8 cellular contexts compared by ENCODE assay signal in the genomic region with DNA sequence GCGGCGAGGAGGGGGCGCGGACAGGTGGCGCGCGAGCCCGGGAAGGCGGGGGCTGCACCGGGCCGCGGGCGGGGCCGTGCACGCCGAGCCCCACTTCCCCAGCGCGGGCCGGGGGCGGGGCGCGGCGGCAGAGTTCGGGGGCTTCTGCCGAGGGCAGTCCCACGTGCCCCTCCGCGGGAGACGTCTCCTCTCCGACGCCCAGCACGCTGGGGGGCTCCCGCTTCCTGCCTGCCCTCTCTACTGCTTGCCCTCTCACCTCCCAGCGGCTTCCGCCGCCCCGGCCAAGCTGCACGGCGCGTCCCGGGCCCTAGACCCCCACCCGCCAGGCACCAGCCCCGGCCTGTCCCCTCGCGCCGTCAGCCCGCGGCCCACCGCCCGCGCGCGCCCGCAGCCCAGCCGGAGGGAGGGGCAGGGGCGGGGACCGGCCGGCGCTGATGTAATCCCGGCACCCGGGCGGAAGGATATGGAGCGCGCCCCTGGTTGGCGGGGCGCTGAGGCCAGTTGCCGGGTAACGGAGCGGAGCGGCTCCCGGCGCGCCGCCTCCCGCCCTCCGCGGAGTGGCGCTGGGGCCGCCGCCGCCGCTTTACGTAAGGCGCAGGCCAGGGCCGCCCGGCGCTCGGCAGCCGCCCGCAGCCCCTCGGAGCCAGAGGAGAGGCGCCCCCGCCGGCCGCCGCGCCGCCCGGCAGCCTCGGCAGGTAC. TPM values are rescaled to one million over a fixed set of nuclear protein-coding genes. Genes with fewer than 3 reads are reported as not detected.
DNase-seq lines count a peak whose midpoint lies in the region; TF ChIP-seq lines count a peak whose summit lies in the region.

A gene with protein sequence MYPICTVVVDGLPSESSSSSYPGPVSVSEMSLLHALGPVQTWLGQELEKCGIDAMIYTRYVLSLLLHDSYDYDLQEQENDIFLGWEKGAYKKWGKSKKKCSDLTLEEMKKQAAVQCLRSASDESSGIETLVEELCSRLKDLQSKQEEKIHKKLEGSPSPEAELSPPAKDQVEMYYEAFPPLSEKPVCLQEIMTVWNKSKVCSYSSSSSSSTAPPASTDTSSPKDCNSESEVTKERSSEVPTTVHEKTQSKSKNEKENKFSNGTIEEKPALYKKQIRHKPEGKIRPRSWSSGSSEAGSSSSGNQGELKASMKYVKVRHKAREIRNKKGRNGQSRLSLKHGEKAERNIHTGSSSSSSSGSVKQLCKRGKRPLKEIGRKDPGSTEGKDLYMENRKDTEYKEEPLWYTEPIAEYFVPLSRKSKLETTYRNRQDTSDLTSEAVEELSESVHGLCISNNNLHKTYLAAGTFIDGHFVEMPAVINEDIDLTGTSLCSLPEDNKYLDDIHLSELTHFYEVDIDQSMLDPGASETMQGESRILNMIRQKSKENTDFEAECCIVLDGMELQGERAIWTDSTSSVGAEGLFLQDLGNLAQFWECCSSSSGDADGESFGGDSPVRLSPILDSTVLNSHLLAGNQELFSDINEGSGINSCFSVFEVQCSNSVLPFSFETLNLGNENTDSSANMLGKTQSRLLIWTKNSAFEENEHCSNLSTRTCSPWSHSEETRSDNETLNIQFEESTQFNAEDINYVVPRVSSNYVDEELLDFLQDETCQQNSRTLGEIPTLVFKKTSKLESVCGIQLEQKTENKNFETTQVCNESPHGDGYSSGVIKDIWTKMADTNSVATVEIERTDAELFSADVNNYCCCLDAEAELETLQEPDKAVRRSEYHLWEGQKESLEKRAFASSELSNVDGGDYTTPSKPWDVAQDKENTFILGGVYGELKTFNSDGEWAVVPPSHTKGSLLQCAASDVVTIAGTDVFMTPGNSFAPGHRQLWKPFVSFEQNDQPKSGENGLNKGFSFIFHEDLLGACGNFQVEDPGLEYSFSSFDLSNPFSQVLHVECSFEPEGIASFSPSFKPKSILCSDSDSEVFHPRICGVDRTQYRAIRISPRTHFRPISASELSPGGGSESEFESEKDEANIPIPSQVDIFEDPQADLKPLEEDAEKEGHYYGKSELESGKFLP (N-terminal part only) (plus strand): TSS at position 581 of the 699 bp plus-strand sequence. CDS start 41,727 bp downstream, outside the sequence.

- H3K23me2 ChIP-seq in H9 (ENCODE audit: insufficient read length, low read depth, low read length, poor library complexity, severe bottlenecking), result peaks cover 3% of the 10 kb centered on the region

- peak within 1 kb of the TSS; percentile 65 for H3K4me2 ChIP-seq in H9 (ENCODE audit: insufficient read depth, insufficient read length, low read length)
- peak within 1 kb of the TSS; percentile 86 for H3K4me2 ChIP-seq in MM.1S (ENCODE audit: low read depth, low read length)
- peak within 1 kb of the TSS; percentile 94 for H3K4me2 ChIP-seq in neural progenitor cell

- no peak within 1 kb of the TSS for H3K23ac ChIP-seq in H9 (ENCODE audit: insufficient read length, low read depth, low read length)

- no peak within 1 kb of the TSS for H2AK5ac ChIP-seq in H9 (ENCODE audit: insufficient read length, low read length)

- H3K27ac Mint-ChIP-seq in H9 (peak within 1 kb of the TSS in 2 of 3 experiments; percentile 85 to 89; a peak in 2 of 7 replicates), neural progenitor cell (no peak within 1 kb of the TSS)

- no peak within 1 kb of the TSS for H2BK120ac ChIP-seq in H9 (ENCODE audit: low read depth, low read length, poor library complexity, severe bottlenecking)

- H2AFZ ChIP-seq in H9 (ENCODE audit: low read length) (no peak within 1 kb of the TSS), MM.1S (ENCODE audit: low read length) (peak within 1 kb of the TSS; percentile 88), neural progenitor cell (replicated peaks) (peak within 1 kb of the TSS; percentile 96)

- peak within 1 kb of the TSS; percentile 11; the same call in 1 of the 2 replicates for H3K14ac ChIP-seq in H9 (ENCODE audit: insufficient read depth, low read length)

- DNase-seq in H9 (peak; percentile 88), MM.1S (peak; percentile 92), SIG-M5 (lab: John Stamatoyannopoulos, UW) (peak; percentile 18), activated gamma-delta T cell (lab: John Stamatoyannopoulos, UW) (peak; percentile 84), foreskin fibroblast (peak; percentile 97 to 98), neural progenitor cell (ENCODE audit: low spot score) (peak; percentile 98)

- no peak within 1 kb of the TSS for H3T11ph ChIP-seq in H9 (ENCODE audit: low read length)

- H3K79me1 ChIP-seq in H9 (ENCODE audit: insufficient read depth, low read depth, low read length, poor library complexity, severe bottlenecking), result peaks cover 2% of the 10 kb centered on the region

- H3K27ac ChIP-seq in H9 (ENCODE audit: insufficient read length, low read depth, low read length) (no peak within 1 kb of the TSS), MM.1S (ENCODE audit: low read length) (peak within 1 kb of the TSS; percentile 81), neural progenitor cell (peak within 1 kb of the TSS; percentile 94), stomach smooth muscle (ENCODE audit: low read length) (peak within 1 kb of the TSS; percentile 96)

- no peak for TF ChIP-seq CTCF in H9 (conservative IDR thresholded peaks at IDR 0.05)
- no peak for TF ChIP-seq CTCF in MM.1S (IDR thresholded peaks at IDR 0.05; ENCODE audit: low read length)
- no peak for TF ChIP-seq CTCF in foreskin fibroblast (IDR thresholded peaks at IDR 0.05; ENCODE audit: low read depth, low read length)
- TF ChIP-seq CTCF in neural progenitor cell (IDR thresholded peaks at IDR 0.05), result no peak

- H3K56ac ChIP-seq in H9 (ENCODE audit: insufficient read length, low read depth, low read length), result no peak within 1 kb of the TSS

- H3K36me3 Mint-ChIP-seq in H9 (ENCODE audit: insufficient read depth in 1 of 3, low read depth in 3 of 3), result peaks cover 0 to 1% (median under 1%) of the 10 kb centered on the region in 3 experiments; a peak in 1 of 7 replicates
- peaks cover 4% of the 10 kb centered on the region for H3K36me3 Mint-ChIP-seq in neural progenitor cell

- H3K9me2 ChIP-seq in MM.1S (replicated peaks; ENCODE audit: insufficient read depth, low read length), result no peaks in the 10 kb centered on the region

- H4K20me1 ChIP-seq in H9 (ENCODE audit: control insufficient read depth, insufficient read depth, insufficient read length), result no peaks in the 10 kb centered on the region
- peaks cover 10% of the 10 kb centered on the region for H4K20me1 ChIP-seq in MM.1S (ENCODE audit: insufficient read depth, low read length)
- peaks cover 38% of the 10 kb centered on the region for H4K20me1 ChIP-seq in neural progenitor cell (ENCODE audit: low read depth)

- H3K9me3 Mint-ChIP-seq in H9, result no peaks in the 10 kb centered on the region; a peak in 1 of 5 replicates
- H3K9me3 Mint-ChIP-seq in neural progenitor cell, result no peaks in the 10 kb centered on the region

- H3K79me2 ChIP-seq in H9 (ENCODE audit: insufficient read depth, low read length) (peaks cover 9% of the 10 kb centered on the region; the same call in 1 of the 2 replicates), MM.1S (ENCODE audit: low read length) (peaks cover 40% of the 10 kb centered on the region), neural progenitor cell (ENCODE audit: low read depth) (peaks cover 43% of the 10 kb centered on the region)

- H3K4me3 Mint-ChIP-seq in H9, result peak within 1 kb of the TSS; percentile 78 to 86
- peak within 1 kb of the TSS; percentile 92 for H3K4me3 Mint-ChIP-seq in neural progenitor cell

- peak within 1 kb of the TSS; percentile 88 for H3K9ac ChIP-seq in ES-I3 (ENCODE audit: low read depth, low read length)
- peak within 1 kb of the TSS; percentile 42 for H3K9ac ChIP-seq in H9 (ENCODE audit: extremely low read depth, insufficient read length, low read length)
- H3K9ac ChIP-seq in MM.1S (ENCODE audit: low read length), result peak within 1 kb of the TSS; percentile 95
- H3K9ac ChIP-seq in neural progenitor cell, result peak within 1 kb of the TSS; percentile 98
- H3K9ac ChIP-seq in stomach smooth muscle (ENCODE audit: low read length in 2 of 2), result peak within 1 kb of the TSS; percentile 87 to 92

- H3F3A ChIP-seq in MM.1S (ENCODE audit: insufficient read depth, low read length), result peaks cover 8% of the 10 kb centered on the region; the same call in 1 of the 2 replicates
- peaks cover 49% of the 10 kb centered on the region for H3F3A ChIP-seq in neural progenitor cell (ENCODE audit: low read depth)

- WGBS in H9 (ENCODE audit: extremely low coverage, insufficient read length, low lambda C conversion rate), result no CpG with 5 or more reads among the region's 100 CpGs

- H3K4me3 ChIP-seq in MM.1S (ENCODE audit: low read length) (peak within 1 kb of the TSS; percentile 98), foreskin fibroblast (ENCODE audit: low read depth in 1 of 2, low read length in 2 of 2) (peak within 1 kb of the TSS; percentile 80 to 97), neural progenitor cell (peak within 1 kb of the TSS; percentile 100), stomach smooth muscle (ENCODE audit: low read length in 2 of 2) (peak within 1 kb of the TSS; percentile 65 to 88)

- H3K18ac ChIP-seq in H9 (ENCODE audit: insufficient read length, low read depth, low read length), result peak within 1 kb of the TSS; percentile 74

- H3K9me3 ChIP-seq in ES-I3 (ENCODE audit: control insufficient read depth, insufficient read depth, low read length) (no peaks in the 10 kb centered on the region), H9 (ENCODE audit: control insufficient read depth, low read depth, low read length) (no peaks in the 10 kb centered on the region), MM.1S (replicated peaks; ENCODE audit: insufficient read depth, low read length) (no peaks in the 10 kb centered on the region), neural progenitor cell (ENCODE audit: low read depth) (no peaks in the 10 kb centered on the region), stomach smooth muscle (ENCODE audit: control insufficient read depth in 2 of 2, low read length in 2 of 2) (no peaks in the 10 kb centered on the region)

- H2BK20ac ChIP-seq in H9 (ENCODE audit: low read depth, low read length, poor library complexity, severe bottlenecking), result no peak within 1 kb of the TSS

- H3K36me3 ChIP-seq in ES-I3 (ENCODE audit: insufficient read depth, low read length) (no peaks in the 10 kb centered on the region), MM.1S (replicated peaks; ENCODE audit: insufficient read depth, low read length) (no peaks in the 10 kb centered on the region), neural progenitor cell (no peaks in the 10 kb centered on the region), stomach smooth muscle (ENCODE audit: control insufficient read depth in 2 of 2, insufficient read depth in 2 of 2, low read length in 2 of 2) (no peaks in the 10 kb centered on the region)

- H3K4ac ChIP-seq in H9 (ENCODE audit: low read depth, low read length), result no peak within 1 kb of the TSS; the same call in 1 of the 2 replicates

- H4K91ac ChIP-seq in H9 (ENCODE audit: insufficient read length, low read depth, low read length), result no peak within 1 kb of the TSS

- no peak within 1 kb of the TSS for H4K5ac ChIP-seq in H9 (ENCODE audit: insufficient read length, low read depth, low read length)

- no peak within 1 kb of the TSS; the same call in 1 of the 2 replicates for H2BK15ac ChIP-seq in H9 (ENCODE audit: low read depth, low read length)

- H3K27me3 Mint-ChIP-seq in H9 (ENCODE audit: low read depth) (peaks cover 23% of the 10 kb centered on the region), neural progenitor cell (ENCODE audit: insufficient read depth, low read depth) (peaks cover 15% of the 10 kb centered on the region)

- no peaks in the 10 kb centered on the region for H3K27me3 ChIP-seq in H9 (ENCODE audit: insufficient read depth, low read length)
- peaks cover 14% of the 10 kb centered on the region; the same call in 1 of the 2 replicates for H3K27me3 ChIP-seq in MM.1S (replicated peaks; ENCODE audit: insufficient read depth, low read length)
- H3K27me3 ChIP-seq in neural progenitor cell, result peaks cover 11% of the 10 kb centered on the region
- H3K27me3 ChIP-seq in stomach smooth muscle (ENCODE audit: control insufficient read depth in 1 of 2, insufficient read depth in 2 of 2, low read length in 2 of 2), result no peaks in the 10 kb centered on the region

- H2BK12ac ChIP-seq in H9 (ENCODE audit: insufficient read length, low read depth, low read length), result no peak within 1 kb of the TSS

- H3K4me1 Mint-ChIP-seq in H9 (peaks cover 42 to 57% of the 10 kb centered on the region in 2 experiments), neural progenitor cell (peaks cover 59% of the 10 kb centered on the region)

- H4K8ac ChIP-seq in H9 (replicated peaks; ENCODE audit: insufficient read length, low read depth, low read length), result no peak within 1 kb of the TSS

- H3K4me1 ChIP-seq in ES-I3 (ENCODE audit: insufficient read depth, low read length) (peaks cover 14% of the 10 kb centered on the region), H9 (ENCODE audit: insufficient read depth, low read length) (0 out of 2 replicates have a peak, but pooled peaks cover 3% of the 10 kb centered on the region), MM.1S (ENCODE audit: low read length) (peaks cover 15% of the 10 kb centered on the region), neural progenitor cell (peaks cover 34% of the 10 kb centered on the region), stomach smooth muscle (ENCODE audit: control insufficient read depth, insufficient read depth, low read length) (peaks cover 15% of the 10 kb centered on the region)

- H2BK5ac ChIP-seq in H9 (ENCODE audit: insufficient read length, low read length), result no peak within 1 kb of the TSS

RNA-seq across cellular contexts. Expression of the gene that starts here (rescaled TPM):
- total RNA-seq in H9 (2021) (24.9 and 28.5 TPM in 2 replicates), neural progenitor cell (ENCODE audit: low replicate concordance) (42.9 and 52.2 TPM in 2 replicates)

Comparison
In these comparisons a context has a peak if more than half of its experiments do, and no peak if none do; other contexts are left out.
1. H3K9ac ChIP-seq: peak in every context shown above with its lines; median percentile 98 in neural progenitor cell; 95 in MM.1S; 90 in stomach smooth muscle; 88 in ES-I3; 42 in H9.
2. DNase-seq: peak in every context shown above with its lines; median percentile 98 in neural progenitor cell; 98 in foreskin fibroblast; 92 in MM.1S; 88 in H9; 84 in activated gamma-delta T cell; 18 in SIG-M5.